Comparison of ENCODE assay signal across 21 cellular contexts in genomic region chr4:105767579-105767978, GRCh38.
"Had no signal": no experiment of that assay in that cellular context is flagged by ENCODE, and none has a peak within 500 bp of the region (broad histone marks: within the 10 kb centered on the region; RNA-seq: fewer than 3 reads in every experiment).

No MANE protein-coding gene starts in this region.

- ATAC-seq: activated T-cell treated with anti-CD3 and anti-CD28 coated beads, Interleukin-2, amount 50 U/mL, for 4 hours; heart right ventricle; left lung; right cardiac atrium; stimulated activated naive CD8-positive, alpha-beta T cell treated with anti-CD3 and anti-CD28 coated beads, Interleukin-15, Interleukin-2, amounts not matched to agents 100 U/mL and 50 U/mL, for 24 hours had no signal

- H3K27me3 Mint-ChIP-seq: activated naive CD8-positive, alpha-beta T cell treated with anti-CD3 and anti-CD28 coated beads for 36 hours had no signal

- H3K27ac Mint-ChIP-seq: activated naive CD8-positive, alpha-beta T cell treated with anti-CD3 and anti-CD28 coated beads for 36 hours; nephron had no signal

- H3K4me1 ChIP-seq: left lung, pancreas, upper lobe of left lung had no signal

- H3K36me3 ChIP-seq: heart right ventricle, left lung, pancreas, upper lobe of left lung had no signal

- H3K4me3 ChIP-seq: heart right ventricle, left lung, lung, pancreas, upper lobe of left lung had no signal

- H3K4me1 Mint-ChIP-seq: nephron had no signal

- H3K27me3 ChIP-seq: heart right ventricle, left lung, pancreas, upper lobe of left lung had no signal

- H3K9me3 ChIP-seq: pancreas had no signal

- DNase-seq: activated CD4-positive, alpha-beta T cell treated with anti-CD3 and anti-CD28 coated beads, Interleukin-2, amount 50 U/mL, for 4 hours; activated CD8-positive, alpha-beta memory T cell treated with anti-CD3 and anti-CD28 coated beads for 24 hours; activated CD8-positive, alpha-beta memory T cell treated with anti-CD3 and anti-CD28 coated beads, Interleukin-2, amount 50 U/mL, for 48 hours; activated naive CD4-positive, alpha-beta T cell treated with Interleukin-2 at 50 U/mL for 16 hours; activated naive CD8-positive, alpha-beta T cell treated with anti-CD3 and anti-CD28 coated beads for 36 hours; activated T-cell treated with anti-CD3 and anti-CD28 coated beads, Interleukin-2, amount 50 U/mL, for 4 hours; central memory CD4-positive, alpha-beta T cell; dermis blood vessel endothelial cell; heart right ventricle; kidney; midbrain; pancreas; right cardiac atrium; stimulated activated CD4-positive, alpha-beta T cell treated with anti-CD3 and anti-CD28 coated beads, Interleukin-12 subunit alpha, Interleukin-12 subunit beta, amount 100 ng/mL, for 4 hours; stimulated activated CD4-positive, alpha-beta T cell treated with anti-CD3 and anti-CD28 coated beads, Interleukin-4, amount 100 ng/mL, for 4 hours; stimulated activated naive CD8-positive, alpha-beta T cell treated with anti-CD3 and anti-CD28 coated beads, Interleukin-15, Interleukin-2, amounts not matched to agents 100 U/mL and 50 U/mL, for 24 hours; T-helper 9 cell; upper lobe of left lung had no signal

- H3K27ac ChIP-seq: heart right ventricle, left lung, pancreas, upper lobe of left lung had no signal

- H3K4me3 Mint-ChIP-seq: activated naive CD8-positive, alpha-beta T cell treated with anti-CD3 and anti-CD28 coated beads for 36 hours; activated T-cell treated with anti-CD3 and anti-CD28 coated beads, Interleukin-2, amount 50 U/mL, for 4 hours; nephron had no signal
